Comparison of ENCODE assay signal across 27 cellular contexts in the genomic region with DNA sequence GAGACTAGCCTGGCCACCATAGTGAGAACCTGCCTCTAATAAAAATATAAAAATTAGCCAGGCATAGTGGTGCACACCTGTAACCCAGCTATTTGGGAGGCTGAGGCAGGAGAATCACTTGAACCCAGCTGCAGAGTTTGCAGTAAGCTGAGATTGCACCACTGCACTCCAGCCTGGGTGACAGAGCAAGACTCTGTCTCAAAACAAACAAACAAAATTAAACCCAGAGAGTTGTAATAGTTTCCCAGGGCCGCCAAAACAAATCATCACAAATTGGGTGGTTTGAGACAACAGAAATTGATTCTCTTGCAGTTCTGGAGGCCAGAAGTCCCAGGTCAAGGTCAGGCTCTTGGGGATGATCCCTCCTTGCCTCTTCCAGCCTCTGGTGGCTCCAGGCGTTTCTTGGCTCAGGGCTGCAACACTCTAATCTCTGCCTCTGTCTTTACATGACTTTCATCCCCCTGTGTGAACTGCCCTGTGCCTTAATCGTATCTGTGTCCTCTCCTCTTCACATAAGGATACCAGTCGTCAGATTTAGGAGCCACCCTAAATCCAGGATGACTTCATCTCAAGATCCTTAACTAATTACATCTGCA.
"Had no signal": no experiment of that assay in that cellular context is flagged by ENCODE, and none has a peak within 500 bp of the region (broad histone marks: within the 10 kb centered on the region; RNA-seq: fewer than 3 reads in every experiment).

No MANE protein-coding gene starts in this region.

- H3K4me3 ChIP-seq: body of pancreas, cardiac muscle cell, hepatocyte, left ventricle myocardium inferior, pancreas, psoas muscle, right atrium auricular region, stomach, uterus had no signal

- H3K79me2 ChIP-seq: hepatocyte had no signal

- H3K27me3 Mint-ChIP-seq: naive thymus-derived CD8-positive, alpha-beta T cell; stimulated activated memory B cell treated with anti-CD40 and anti-IgM and Interleukin-4, amounts not matched to agents 10 μg/mL and 1 μg/mL and 100 μg/mL, for 72 hours; T-helper 17 cell had no signal

- ATAC-seq: activated CD4-positive, CD25-positive, alpha-beta regulatory T cell treated with anti-CD3 and anti-CD28 coated beads, Interleukin-2, amount 50 U/mL, for 24 hours; activated CD8-positive, alpha-beta T cell treated with anti-CD3 and anti-CD28 coated beads, Interleukin-2, amount 10 ng/mL, durations not matched to agents 7 days and 5 days; activated naive CD4-positive, alpha-beta T cell treated with anti-CD3 and anti-CD28 coated beads, Interleukin-2, amount 50 U/mL, for 72 hours; body of pancreas; naive thymus-derived CD8-positive, alpha-beta T cell; pancreas; psoas muscle; stimulated activated memory B cell treated with anti-CD40 and anti-IgM and Interleukin-4, amounts not matched to agents 10 μg/mL and 1 μg/mL and 100 μg/mL, for 72 hours; T-helper 17 cell had no signal

- H3K9me3 Mint-ChIP-seq: activated naive CD4-positive, alpha-beta T cell treated with anti-CD3 and anti-CD28 coated beads, Interleukin-2, amount 50 U/mL, for 72 hours; activated T-helper 1 cell treated with anti-CD3 and anti-CD28 coated beads, Interleukin-12 subunit alpha, Interleukin-12 subunit beta, Interleukin-2, Interleukin-4 antibody, amounts not matched to agents 30 ng/mL and 10 ng/mL and 1 ng/mL, durations not matched to agents 14 hours and 24 hours and 36 hours; naive thymus-derived CD8-positive, alpha-beta T cell had no signal

- H3K9me3 ChIP-seq: body of pancreas, left ventricle myocardium inferior, pancreas, psoas muscle, right atrium auricular region, stomach, uterus had no signal

- H3K27ac Mint-ChIP-seq: activated CD8-positive, alpha-beta T cell treated with anti-CD3 and anti-CD28 coated beads, Interleukin-2, amount 10 ng/mL, durations not matched to agents 7 days and 5 days; activated T-helper 1 cell treated with anti-CD3 and anti-CD28 coated beads, Interleukin-12 subunit alpha, Interleukin-12 subunit beta, Interleukin-2, Interleukin-4 antibody, amounts not matched to agents 30 ng/mL and 10 ng/mL and 1 ng/mL, durations not matched to agents 14 hours and 24 hours and 36 hours; stimulated activated memory B cell treated with anti-CD40 and anti-IgM and Interleukin-4, amounts not matched to agents 10 μg/mL and 1 μg/mL and 100 μg/mL, for 72 hours; T-helper 17 cell had no signal

- H3K4me2 ChIP-seq: hepatocyte had no signal

- H3K36me3 Mint-ChIP-seq: activated naive CD4-positive, alpha-beta T cell treated with anti-CD3 and anti-CD28 coated beads, Interleukin-2, amount 50 U/mL, for 72 hours had no signal

- H3K4me1 ChIP-seq: pancreas, psoas muscle, stomach, uterus had no signal

- H3K4me3 Mint-ChIP-seq: activated CD8-positive, alpha-beta T cell treated with anti-CD3 and anti-CD28 coated beads, Interleukin-2, amount 10 ng/mL, durations not matched to agents 7 days and 5 days; activated T-helper 1 cell treated with anti-CD3 and anti-CD28 coated beads, Interleukin-12 subunit alpha, Interleukin-12 subunit beta, Interleukin-2, Interleukin-4 antibody, amounts not matched to agents 30 ng/mL and 10 ng/mL and 1 ng/mL, durations not matched to agents 14 hours and 24 hours and 36 hours; naive thymus-derived CD8-positive, alpha-beta T cell; stimulated activated memory B cell treated with anti-CD40 and anti-IgM and Interleukin-4, amounts not matched to agents 10 μg/mL and 1 μg/mL and 100 μg/mL, for 72 hours; T-helper 17 cell had no signal

- H3K27ac ChIP-seq: body of pancreas, cardiac muscle cell, hepatocyte, left ventricle myocardium inferior, pancreas, psoas muscle, right atrium auricular region, stomach, uterus had no signal

- FAIRE-seq: frontal cortex, pancreas had no signal

- H3K36me3 ChIP-seq: cardiac muscle cell, left ventricle myocardium inferior, pancreas, right atrium auricular region, stomach, uterus had no signal

- H3K27me3 ChIP-seq: body of pancreas, cardiac muscle cell, hepatocyte, pancreas, right atrium auricular region, stomach, uterus had no signal

- H2AFZ ChIP-seq: hepatocyte had no signal

- DNase-seq: activated CD4-positive, alpha-beta T cell treated with anti-CD3 and anti-CD28 coated beads, Interleukin-2, amount 50 U/mL, for 1 hour; activated CD8-positive, alpha-beta T cell treated with anti-CD3 and anti-CD28 coated beads, Interleukin-2, amount 10 ng/mL, durations not matched to agents 7 days and 5 days; activated gamma-delta T cell; anterior cingulate cortex; body of pancreas; dermis blood vessel endothelial cell; effector memory CD4-positive, alpha-beta T cell; glutamatergic neuron; kidney glomerular epithelial cell; left ventricle myocardium inferior; naive thymus-derived CD8-positive, alpha-beta T cell; pancreas; psoas muscle; stimulated activated CD4-positive, alpha-beta T cell treated with anti-CD3 and anti-CD28 coated beads, Interleukin-2, amount 100 ng/mL, for 24 hours; stomach; SW 1271; T-helper 17 cell; trophoblast cell; uterus had no signal
